Comparison of ENCODE assay signal across 22 cellular contexts in the genomic region with DNA sequence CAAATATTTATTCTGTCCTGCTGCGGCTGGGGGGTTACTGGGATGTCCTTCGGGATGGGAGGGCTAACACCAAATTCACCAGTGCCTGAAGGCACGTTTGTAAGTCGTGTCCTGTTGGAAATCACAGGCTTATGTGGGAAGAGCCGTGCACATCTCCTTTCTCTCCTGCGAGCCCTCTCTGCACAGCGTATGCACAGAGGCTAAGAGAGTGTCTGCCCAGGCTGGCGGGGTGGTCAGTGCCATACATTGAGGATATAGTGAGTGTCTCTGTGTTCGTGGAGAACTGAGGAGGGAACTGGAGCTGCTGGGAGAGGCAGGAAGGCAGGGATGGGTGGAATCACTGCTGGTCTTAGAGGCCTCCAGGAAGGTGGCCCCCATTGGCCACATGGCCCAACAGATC.
"Had no signal": no experiment of that assay in that cellular context is flagged by ENCODE, and none has a peak within 500 bp of the region (broad histone marks: within the 10 kb centered on the region; RNA-seq: fewer than 3 reads in every experiment).

No MANE protein-coding gene starts in this region.

- H3K27me3 ChIP-seq: colonic mucosa, vagina had no signal

- H3K27ac Mint-ChIP-seq: activated CD4-positive, alpha-beta T cell treated with anti-CD3 and anti-CD28 coated beads, Interleukin-2, amount 10 ng/mL, durations not matched to agents 24 days and 14 days; activated CD8-positive, alpha-beta T cell treated with anti-CD3 and anti-CD28 coated beads for 36 hours; activated naive CD4-positive, alpha-beta T cell treated with anti-CD3 and anti-CD28 coated beads for 36 hours; activated T-helper 2 cell treated with anti-CD3 and anti-CD28 coated beads, Interferon-gamma antibody, Interleukin-2, Interleukin-4, amounts not matched to agents 10 μg/mL and 5 μg/mL and 100 μg/mL, durations not matched to agents 14 hours and 24 hours and 36 hours had no signal

- ATAC-seq: activated CD8-positive, alpha-beta T cell treated with anti-CD3 and anti-CD28 coated beads for 36 hours; foreskin keratinocyte; left cardiac atrium; naive thymus-derived CD8-positive, alpha-beta T cell had no signal

- H3K9me3 Mint-ChIP-seq: activated CD4-positive, alpha-beta T cell treated with anti-CD3 and anti-CD28 coated beads, Interleukin-2, amount 10 ng/mL, durations not matched to agents 24 days and 14 days; activated CD8-positive, alpha-beta T cell treated with anti-CD3 and anti-CD28 coated beads for 36 hours; activated naive CD4-positive, alpha-beta T cell treated with anti-CD3 and anti-CD28 coated beads for 36 hours; activated T-helper 2 cell treated with anti-CD3 and anti-CD28 coated beads, Interferon-gamma antibody, Interleukin-2, Interleukin-4, amounts not matched to agents 10 μg/mL and 5 μg/mL and 100 μg/mL, durations not matched to agents 14 hours and 24 hours and 36 hours; central memory CD8-positive, alpha-beta T cell; naive thymus-derived CD8-positive, alpha-beta T cell had no signal

- H3K27ac ChIP-seq: colonic mucosa, foreskin keratinocyte, tibial artery, vagina had no signal

- H3K27me3 Mint-ChIP-seq: activated CD4-positive, alpha-beta T cell treated with anti-CD3 and anti-CD28 coated beads, Interleukin-2, amount 10 ng/mL, durations not matched to agents 24 days and 14 days; activated CD8-positive, alpha-beta T cell treated with anti-CD3 and anti-CD28 coated beads for 36 hours had no signal

- DNase-seq: activated CD4-positive, alpha-beta T cell treated with anti-CD3 and anti-CD28 coated beads, Interleukin-2, amount 10 ng/mL, durations not matched to agents 24 days and 14 days; activated CD4-positive, CD25-positive, alpha-beta regulatory T cell; activated CD8-positive, alpha-beta T cell treated with anti-CD3 and anti-CD28 coated beads for 36 hours; activated naive CD4-positive, alpha-beta T cell treated with anti-CD3 and anti-CD28 coated beads for 36 hours; activated T-cell treated with anti-CD3 and anti-CD28 coated beads, Interleukin-2, amount 50 U/mL, for 1 hour; aorta; foreskin keratinocyte; glutamatergic neuron; hippocampal formation; left cardiac atrium; mesenchymal stem cell; nucleus accumbens; retina; stimulated activated naive CD4-positive, alpha-beta T cell; substantia nigra had no signal

- H3K9me3 ChIP-seq: colonic mucosa, tibial artery, vagina had no signal

- H3K4me1 ChIP-seq: foreskin keratinocyte, tibial artery had no signal

- H3K36me3 ChIP-seq: colonic mucosa, tibial artery, vagina had no signal

- H3K4me3 ChIP-seq: colonic mucosa, tibial artery, vagina had no signal

- FAIRE-seq: islet of Langerhans had no signal

- H3K4me3 Mint-ChIP-seq: activated CD4-positive, alpha-beta T cell treated with anti-CD3 and anti-CD28 coated beads, Interleukin-2, amount 10 ng/mL, durations not matched to agents 24 days and 14 days; activated CD8-positive, alpha-beta T cell treated with anti-CD3 and anti-CD28 coated beads for 36 hours; activated naive CD4-positive, alpha-beta T cell treated with anti-CD3 and anti-CD28 coated beads for 36 hours; central memory CD8-positive, alpha-beta T cell had no signal

- H3K36me3 Mint-ChIP-seq: naive thymus-derived CD8-positive, alpha-beta T cell had no signal
